8 cellular contexts compared by ENCODE assay signal in genomic region chr13:79406597-79406908, GRCh38. TPM values are rescaled to one million over a fixed set of nuclear protein-coding genes. Genes with fewer than 3 reads are reported as not detected.
DNase-seq lines count a peak whose midpoint lies in the region; ATAC-seq and TF ChIP-seq lines count a peak whose summit lies in the region.

No MANE protein-coding gene starts in this region.

- H3K27ac ChIP-seq in ascending aorta (peak overlapping the region; percentile 94 to 99), thyroid gland (peak overlapping the region; percentile 92 to 99 (median 98))

- no peak for TF ChIP-seq POLR2A in thyroid gland (IDR thresholded peaks at IDR 0.05)

- WGBS in thyroid gland, 2 donors, result 4 to 11% methylated on average over 4 of the region's 4 CpGs

- peak overlapping the region; percentile 99 to 100 for H3K4me3 ChIP-seq in ascending aorta
- peak overlapping the region; percentile 66 to 100 (median 86) for H3K4me3 ChIP-seq in thyroid gland (replicated peaks in 1 of 3)

- H3K27me3 ChIP-seq in ascending aorta (no peaks in the 10 kb centered on the region), thyroid gland (no peaks in the 10 kb centered on the region)

- ATAC-seq in Right ventricle myocardium inferior (peak; percentile 24), HG03442 (IDR thresholded peaks at IDR 0.05; ENCODE audit: unreplicated experiment) (peak; percentile 22), left colon (peak; percentile 24)

- H3K36me3 ChIP-seq in ascending aorta, result no peaks in the 10 kb centered on the region
- no peaks in the 10 kb centered on the region for H3K36me3 ChIP-seq in thyroid gland

- TF ChIP-seq CTCF in ascending aorta (IDR thresholded peaks at IDR 0.05) (peak in 1 of 3 experiments; percentile 4), thyroid gland (IDR thresholded peaks at IDR 0.05) (peak in 1 of 6 experiments; percentile 1)

- peaks cover 0 to 30% of the 10 kb centered on the region in 2 donors for H3K4me1 ChIP-seq in ascending aorta
- H3K4me1 ChIP-seq in thyroid gland, result peaks cover 28 to 36% of the 10 kb centered on the region in 2 donors

- no peak for DNase-seq in Right ventricle myocardium inferior (ENCODE audit: missing footprints)
- no peak for DNase-seq in cardiac septum (ENCODE audit: low spot score)
- DNase-seq in ascending aorta (ENCODE audit: low spot score in 2 of 2), result no peak
- no peak for DNase-seq in left colon
- DNase-seq in thyroid gland, result no peak
- DNase-seq in stimulated activated CD4-positive, alpha-beta T cell treated with anti-CD3 and anti-CD28 coated beads, Interleukin-12 subunit alpha, Interleukin-12 subunit beta, amount 100 ng/mL, for 4 hours, result no peak
- DNase-seq in ureter (ENCODE audit: low spot score), result no peak

- intact Hi-C loops in Right ventricle myocardium inferior (cut with DNase I), result loop anchor here (10.0 kb wide), 1 partner anchor 938 kb away; the partner anchor contains the start of gene SPRY2
- intact Hi-C loops in cardiac septum (cut with DNase I), result loop anchor here (5.0 kb wide), 1 partner anchor 76 kb away; the partner anchor contains the start of gene NDFIP2
- intact Hi-C loops in ascending aorta (cut with DNase I), result loop anchor here (2.0 to 10.0 kb wide), 3 partner anchors 74 to 936 kb away; partner anchors contain the start of genes NDFIP2, OBI1 and SPRY2
- intact Hi-C loops in left colon (cut with DNase I, micrococcal nuclease), result no loop called here
- intact Hi-C loops in thyroid gland (cut with DNase I), result no loop called here

- H3K9me3 ChIP-seq in ascending aorta (no peaks in the 10 kb centered on the region), thyroid gland (no peaks in the 10 kb centered on the region)

RNA-seq across cellular contexts. Expression of gene RBM26, which starts 0.5 kb away (rescaled TPM):
- total RNA-seq in Right ventricle myocardium inferior, result 19.2 TPM
- total RNA-seq in cardiac septum, result 28.8 TPM
- total RNA-seq in ascending aorta, result 12.8 TPM
- total RNA-seq in left colon, result 10 to 100 TPM; 28.6 to 32.8 TPM
- total RNA-seq in thyroid gland, result 10 to 100 TPM; 54.7 to 67.5 (median 56.8) TPM
- 69.6 TPM for total RNA-seq in ureter

Comparison
In these comparisons a context has a peak if more than half of its experiments do, and no peak if none do; other contexts are left out.
1. intact Hi-C loops: an anchor here in Right ventricle myocardium inferior (10.0 kb wide), cardiac septum (5.0 kb wide) and ascending aorta (2.0 to 10.0 kb wide); none called in left colon and thyroid gland.